Comparison of ENCODE assay signal across 24 cellular contexts in the genomic region with DNA sequence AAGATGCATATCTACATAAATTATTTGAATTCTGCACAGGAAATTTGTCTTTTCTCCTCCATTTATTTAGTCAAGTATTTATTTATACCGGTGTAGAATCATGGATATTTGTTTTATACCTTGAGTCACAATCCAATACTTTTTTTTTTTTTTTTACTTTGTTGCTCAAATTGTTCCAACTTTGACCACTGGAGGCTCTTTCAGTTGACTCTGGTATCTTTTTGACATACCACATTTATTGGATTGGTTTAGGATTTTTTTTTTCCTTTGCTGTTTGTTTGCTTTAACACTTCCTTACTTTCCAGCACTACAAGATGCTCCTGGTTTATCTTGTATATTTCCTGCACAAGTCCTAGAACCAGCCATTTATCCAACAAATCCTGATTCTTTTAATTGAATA.
DNase-seq lines count a peak whose midpoint lies in the region; TF ChIP-seq lines count a peak whose summit lies in the region.
"Had no signal": no experiment of that assay in that cellular context is flagged by ENCODE, and none has a peak within 500 bp of the region (broad histone marks: within the 10 kb centered on the region; RNA-seq: fewer than 3 reads in every experiment).

No MANE protein-coding gene starts in this region.

- TF ChIP-seq CTCF in GM12865 (IDR thresholded peaks at IDR 0.05; ENCODE audit: insufficient read depth, low read depth, low read length, missing control alignments) (peak; percentile 4), LNCaP clone FGC (IDR thresholded peaks at IDR 0.05; ENCODE audit: control insufficient read depth, extremely low read depth, insufficient read depth) (peak; percentile 23; the same call in 1 of the 2 replicates), endodermal cell (conservative IDR thresholded peaks at IDR 0.05) (peak; percentile 63), osteoblast (IDR thresholded peaks at IDR 0.05; ENCODE audit: extremely low read depth, low read depth, low read length) (peak; percentile 28), thyroid gland (IDR thresholded peaks at IDR 0.05) (no peak)

- H3K4me3 ChIP-seq in GM12865 (ENCODE audit: low read depth, low read length) (no peak overlapping the region), LNCaP clone FGC (ENCODE audit: low read depth, low read length) (no peak overlapping the region), endodermal cell (ENCODE audit: low read length) (no peak overlapping the region), osteoblast (ENCODE audit: insufficient read depth, low read length) (no peak overlapping the region), thyroid gland (replicated peaks in 1 of 3) (no peak overlapping the region)
- H3K4me3 ChIP-seq: lung, spleen, thoracic aorta had no signal

- H3K9ac ChIP-seq in endodermal cell (ENCODE audit: extremely low read depth, low read length, poor library complexity, severe bottlenecking) = no peak overlapping the region

- 100% methylated on average over 1 of the region's 1 CpG; no CpG with 5 or more reads in 1 of the 2 experiments for WGBS in endodermal cell (ENCODE audit: insufficient coverage in 1 of 2, insufficient read length in 1 of 2), 2 experiments
- 46 to 85% methylated on average over 1 of the region's 1 CpG for WGBS in thyroid gland, 2 donors

- no peak overlapping the region for H3K27ac ChIP-seq in endodermal cell (ENCODE audit: low read depth, low read length)
- H3K27ac ChIP-seq in osteoblast (ENCODE audit: low read depth, low read length) = no peak overlapping the region
- H3K27ac ChIP-seq in thyroid gland = no peak overlapping the region
- H3K27ac ChIP-seq: neutrophil, spleen, thoracic aorta had no signal

- no peaks in the 10 kb centered on the region for H3K4me1 ChIP-seq in endodermal cell (ENCODE audit: control insufficient read depth, insufficient read depth, low read length)
- no peaks in the 10 kb centered on the region for H3K4me1 ChIP-seq in osteoblast (ENCODE audit: insufficient read depth, low read length)
- H3K4me1 ChIP-seq in thyroid gland = no peaks in the 10 kb centered on the region
- H3K4me1 ChIP-seq: spleen had no signal

- H3K27ac Mint-ChIP-seq in endodermal cell = no peak overlapping the region

- no peaks in the 10 kb centered on the region for H3K36me3 Mint-ChIP-seq in endodermal cell (ENCODE audit: low read depth)

- no peak overlapping the region for H3K4me2 ChIP-seq in osteoblast (ENCODE audit: insufficient read depth, low read length)

- H3K79me2 ChIP-seq in osteoblast (ENCODE audit: insufficient read depth, low read length) = no peaks in the 10 kb centered on the region

- no peak for TF ChIP-seq POLR2A in thyroid gland (IDR thresholded peaks at IDR 0.05)

- no peak overlapping the region for H3K4me3 Mint-ChIP-seq in endodermal cell

- H3K9me3 ChIP-seq in endodermal cell (ENCODE audit: control insufficient read depth, low read length) (peaks cover 18% of the 10 kb centered on the region), osteoblast (ENCODE audit: low read depth, low read length) (no peaks in the 10 kb centered on the region), thyroid gland (no peaks in the 10 kb centered on the region)
- H3K9me3 ChIP-seq: neutrophil, thoracic aorta had no signal

- H3K36me3 ChIP-seq in endodermal cell (ENCODE audit: control insufficient read depth, insufficient read depth, low read length) (no peaks in the 10 kb centered on the region), osteoblast (ENCODE audit: insufficient read depth, low read length) (no peaks in the 10 kb centered on the region), thyroid gland (no peaks in the 10 kb centered on the region)
- H3K36me3 ChIP-seq: neutrophil, spleen, thoracic aorta had no signal

- H4K20me1 ChIP-seq in osteoblast (ENCODE audit: insufficient read depth, low read length) = no peaks in the 10 kb centered on the region

- H3K4me1 Mint-ChIP-seq in endodermal cell = no peaks in the 10 kb centered on the region

- no peaks in the 10 kb centered on the region for H3K27me3 Mint-ChIP-seq in endodermal cell (ENCODE audit: insufficient read depth)

- intact Hi-C loops in thyroid gland (cut with DNase I) = no loop called here

- peaks cover 29% of the 10 kb centered on the region for H3K9me3 Mint-ChIP-seq in endodermal cell

- H2AFZ ChIP-seq in osteoblast (ENCODE audit: low read length) = no peak overlapping the region

- H3K27me3 ChIP-seq in endodermal cell (ENCODE audit: control insufficient read depth, insufficient read depth, low read length, poor library complexity, severe bottlenecking) (no peaks in the 10 kb centered on the region), osteoblast (ENCODE audit: insufficient read depth, low read length) (no peaks in the 10 kb centered on the region), thyroid gland (no peaks in the 10 kb centered on the region)
- H3K27me3 ChIP-seq: neutrophil, spleen had no signal

- no peak for DNase-seq in GM12865 (ENCODE audit: low read depth)
- DNase-seq in LNCaP clone FGC (ENCODE audit: low read depth) = no peak
- DNase-seq in endodermal cell = no peak
- DNase-seq in osteoblast (ENCODE audit: insufficient read length, low spot score, missing footprints) = no peak
- DNase-seq in thyroid gland = no peak
- DNase-seq in effector CD4-positive, alpha-beta T cell = no peak
- DNase-seq in occipital lobe (lab: John Stamatoyannopoulos, UW) = no peak
- DNase-seq: activated CD4-positive, CD25-positive, alpha-beta regulatory T cell treated with anti-CD3 and anti-CD28 coated beads, Interleukin-2, amount 50 U/mL, for 72 hours; activated naive CD4-positive, alpha-beta T cell treated with Interleukin-2 at 50 U/mL for 16 hours; activated T-cell treated with anti-CD3 and anti-CD28 coated beads, Interleukin-2, amount 50 U/mL, for 1 hour; AML-193; amniotic stem cell; IMR-90; kidney; NCI-H1436; NCI-H2107; NCI-H524 treated with DMSO at 0.1 percent for 48 hours; SHP77; spleen; stimulated activated CD4-positive, alpha-beta T cell treated with anti-CD3 and anti-CD28 coated beads, Interleukin-4, amount 100 ng/mL, for 24 hours; stimulated activated naive CD4-positive, alpha-beta T cell treated with Interleukin-2 at 50 U/mL for 16 hours had no signal

Comparison
In these comparisons a context has a peak if more than half of its experiments do, and no peak if none do; other contexts are left out.
1. CTCF ChIP-seq: peak in GM12865 (single experiment), LNCaP clone FGC (single experiment), endodermal cell (single experiment) and osteoblast (single experiment); none in thyroid gland (0 of 6).